In the genomic region with DNA sequence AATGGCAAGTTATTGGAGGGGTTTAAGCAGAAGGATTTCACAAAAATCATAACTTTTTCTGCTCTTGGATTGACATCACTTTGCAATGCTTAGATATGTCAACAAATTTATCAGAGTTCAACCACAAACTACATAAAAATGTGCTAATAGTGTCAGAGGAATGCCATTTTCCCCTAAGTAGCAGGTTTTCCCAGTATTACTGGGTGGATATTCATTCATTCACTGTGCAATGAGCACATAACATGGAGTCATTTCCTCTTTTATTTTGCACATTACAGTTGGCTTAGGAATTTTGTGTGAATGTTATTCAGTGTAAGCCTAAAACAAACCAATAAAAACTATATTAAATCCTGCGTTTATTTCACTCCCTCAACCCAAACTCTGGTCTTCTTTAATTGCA, we compare ENCODE assay signal across 24 cellular contexts.
"Had no signal": no experiment of that assay in that cellular context is flagged by ENCODE, and none has a peak within 500 bp of the region (broad histone marks: within the 10 kb centered on the region; RNA-seq: fewer than 3 reads in every experiment).

No MANE protein-coding gene starts in this region.

- FAIRE-seq: islet of Langerhans, kidney, pancreas had no signal

- ATAC-seq: left colon; left lung; lower lobe of right lung; naive thymus-derived CD8-positive, alpha-beta T cell; pancreas; right cardiac atrium; sciatic nerve; stimulated activated effector memory CD8-positive, alpha-beta T cell treated with anti-CD3 and anti-CD28 coated beads, Interleukin-12 subunit alpha, Interleukin-12 subunit beta, amount 100 ng/mL, for 72 hours had no signal

- H3K4me1 ChIP-seq: left lung, lower lobe of right lung, pancreas, prostate gland, tibial nerve, vagina had no signal

- H3K27ac ChIP-seq: left lung, lower lobe of right lung, pancreas, prostate gland, skin epidermis, tibial nerve, vagina had no signal

- DNase-seq: hypothalamus; immature natural killer cell; kidney; left colon; left lung; lower lobe of right lung; mammary epithelial cell; mesenchymal stem cell; naive thymus-derived CD8-positive, alpha-beta T cell; nucleus accumbens; pancreas; posterior cingulate gyrus; retina; right cardiac atrium; stimulated activated CD4-positive, alpha-beta T cell treated with anti-CD3 and anti-CD28 coated beads, Interleukin-12 subunit alpha, Interleukin-12 subunit beta, amount 100 ng/mL, for 4 hours; stimulated activated CD4-positive, alpha-beta T cell treated with anti-CD3 and anti-CD28 coated beads, Interleukin-4, amount 100 ng/mL, for 24 hours; stimulated activated naive CD4-positive, alpha-beta T cell had no signal

- H3K27me3 ChIP-seq: left lung, pancreas, tibial nerve, vagina had no signal

- H3K9me3 ChIP-seq: lower lobe of right lung, pancreas, prostate gland, vagina had no signal

- H3K36me3 ChIP-seq: left lung, lower lobe of right lung, pancreas, prostate gland, tibial nerve, vagina had no signal

- H3K4me3 ChIP-seq: left lung, lower lobe of right lung, pancreas, prostate gland, skin epidermis, tibial nerve, vagina had no signal
